Comparison of ENCODE assay signal across 9 cellular contexts in the genomic region with DNA sequence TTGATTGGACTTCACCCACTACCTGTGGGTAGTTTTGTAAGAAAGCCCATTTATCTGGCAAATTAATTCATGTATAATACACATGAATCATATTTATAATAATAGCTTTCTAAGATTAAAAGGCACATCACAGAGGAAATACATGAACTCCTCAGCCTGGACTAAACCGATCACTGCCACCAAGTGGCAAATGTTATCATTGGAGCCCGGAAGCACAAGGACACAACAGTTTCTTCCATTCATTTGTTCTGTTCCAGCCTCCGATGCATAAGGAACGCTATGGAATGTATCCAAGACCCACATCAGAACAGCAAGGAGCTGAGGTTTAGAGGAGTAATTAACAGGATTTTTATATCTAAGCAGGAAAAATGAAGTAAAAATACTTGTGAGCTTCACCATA. TPM values are rescaled to one million over a fixed set of nuclear protein-coding genes. Genes with fewer than 3 reads are reported as not detected.
DNase-seq lines count a peak whose midpoint lies in the region; ATAC-seq and TF ChIP-seq lines count a peak whose summit lies in the region.
"Had no signal": no experiment of that assay in that cellular context is flagged by ENCODE, and none has a peak within 500 bp of the region (broad histone marks: within the 10 kb centered on the region; RNA-seq: fewer than 3 reads in every experiment).

No MANE protein-coding gene starts in this region.

- no peaks in the 10 kb centered on the region for H3K27me3 ChIP-seq in BE2C
- H3K27me3 ChIP-seq: SJSA1 had no signal

- H3K4me3 ChIP-seq in BE2C (ENCODE audit: low read depth, low read length), result no peak overlapping the region
- H3K4me3 ChIP-seq: SJSA1 had no signal

- peak; percentile 67 for ATAC-seq in HG03108 (IDR thresholded peaks at IDR 0.05; ENCODE audit: unreplicated experiment)

- no peaks in the 10 kb centered on the region for H3K9me3 ChIP-seq in BE2C

- in situ Hi-C loops in GM13976 (cut with MboI; ENCODE audit: low sequenced_read_pairs, unreplicated experiment) (no loop called here), SK-MEL-5 (cut with HindIII; ENCODE audit: low pct_unique_long_range_greater_than_20kb, low sequenced_read_pairs) (no loop called here)

- H3K4me1 ChIP-seq in BE2C, result no peaks in the 10 kb centered on the region

- TF ChIP-seq CTCF in BE2C (IDR thresholded peaks at IDR 0.05; ENCODE audit: low read depth, low read length), result peak; percentile 67
- TF ChIP-seq CTCF in GM13976 (IDR thresholded peaks at IDR 0.05; ENCODE audit: borderline replicate concordance, control extremely low read depth, extremely low read depth, insufficient read depth, missing control alignments), result peak; percentile 20

- DNase-seq in BE2C (peak; percentile 30), GM13976 (ENCODE audit: low spot score) (peak; percentile 38), SK-MEL-5 (ENCODE audit: low read depth, low spot score) (peak; percentile 59), glomerular visceral epithelial cell (ENCODE audit: extremely low spot score) (peak; percentile 58), superior temporal gyrus (ENCODE audit: extremely low spot score) (peak; percentile 77), LoVo (ENCODE audit: low spot score) (no peak)
- DNase-seq in activated T-cell treated with anti-CD3 and anti-CD28 coated beads, Interleukin-2, amount 50 U/mL, for 1 hour, result no peak

- H3K36me3 ChIP-seq in BE2C, result no peaks in the 10 kb centered on the region
- H3K36me3 ChIP-seq: SJSA1 had no signal

RNA-seq across cellular contexts. Expression of a gene that starts 13.9 kb away (rescaled TPM):
- polyA plus RNA-seq in BE2C (2012; ENCODE audit: insufficient read depth, insufficient read length, low read depth), result 0.25 TPM
- 0.13 TPM in 1 of 2 replicates, not detected in the other for total RNA-seq in SK-MEL-5 (2014; rRNA removed; shearing (Covaris generic))
- polyA plus RNA-seq in SK-MEL-5 (2015; cell fraction: cytosol; rRNA removed), result not detected in 2 replicates
- polyA plus RNA-seq in SK-MEL-5 (2015; cell fraction: nucleus; rRNA removed), result 1.8 TPM in 1 of 2 replicates, not detected in the other

Comparison
In these comparisons a context has a peak if more than half of its experiments do, and no peak if none do; other contexts are left out.
1. DNase-seq: peak in BE2C (single experiment), GM13976 (single experiment), SK-MEL-5 (single experiment), glomerular visceral epithelial cell (single experiment) and superior temporal gyrus (single experiment); none in LoVo (single experiment) and activated T-cell treated with anti-CD3 and anti-CD28 coated beads, Interleukin-2, amount 50 U/mL, for 1 hour (single experiment).